Comparison of ENCODE assay signal across 24 cellular contexts in the genomic region with DNA sequence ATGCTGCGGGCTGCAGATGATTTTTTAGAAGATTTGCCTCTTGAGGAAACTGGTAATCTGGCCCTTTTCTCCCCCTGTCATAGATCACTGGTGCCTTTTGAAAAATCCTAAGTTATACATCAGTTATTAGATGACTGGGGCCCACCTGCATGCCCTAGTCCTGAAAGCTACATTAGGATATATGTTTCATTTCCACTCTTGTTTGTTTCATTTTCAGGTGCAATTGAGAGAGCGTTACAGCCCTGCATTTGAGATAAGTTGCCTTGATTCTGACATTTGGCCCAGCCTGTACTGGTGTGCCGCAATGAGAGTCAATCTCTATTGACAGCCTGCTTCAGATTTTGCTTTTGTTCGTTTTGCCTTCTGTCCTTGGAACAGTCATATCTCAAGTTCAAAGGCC.
"Had no signal": no experiment of that assay in that cellular context is flagged by ENCODE, and none has a peak within 500 bp of the region (broad histone marks: within the 10 kb centered on the region; RNA-seq: fewer than 3 reads in every experiment).

No MANE protein-coding gene starts in this region.

- H3K36me3 Mint-ChIP-seq: natural killer cell had no signal

- H3K27me3 ChIP-seq: esophagus squamous epithelium, gastroesophageal sphincter, right atrium auricular region, sigmoid colon, testis, tibial nerve, upper lobe of right lung had no signal

- H3K27ac ChIP-seq: esophagus squamous epithelium, gastroesophageal sphincter, left ventricle myocardium inferior, lower lobe of right lung, right atrium auricular region, sigmoid colon, skin epidermis, testis, tibial nerve, upper lobe of right lung had no signal

- DNase-seq: dermis blood vessel endothelial cell; esophagus squamous epithelium; foreskin fibroblast; glutamatergic neuron; kidney; left cardiac atrium; left ventricle myocardium inferior; lower lobe of right lung; natural killer cell; posterior cingulate gyrus; sigmoid colon; stimulated activated CD4-positive, alpha-beta T cell treated with anti-CD3 and anti-CD28 coated beads, Interleukin-2, amount 100 ng/mL, for 24 hours; stimulated activated CD4-positive, alpha-beta T cell treated with anti-CD3 and anti-CD28 coated beads, Interleukin-4, amount 100 ng/mL, for 4 hours; stimulated activated naive B cell treated with anti-CD40 and anti-IgM and Interleukin-4, amounts not matched to agents 10 μg/mL and 1 μg/mL and 100 μg/mL, for 72 hours; stimulated activated naive CD8-positive, alpha-beta T cell treated with anti-CD3 and anti-CD28 coated beads, Interleukin-15, amount 100 ng/mL, for 72 hours; testis; upper lobe of right lung had no signal

- H3K4me3 ChIP-seq: esophagus squamous epithelium, gastroesophageal sphincter, left ventricle myocardium inferior, lower lobe of right lung, right atrium auricular region, sigmoid colon, skin epidermis, testis, tibial nerve, upper lobe of right lung had no signal

- ATAC-seq: gastroesophageal sphincter; left cardiac atrium; lower lobe of right lung; natural killer cell; stimulated activated naive B cell treated with anti-CD40 and anti-IgM and Interleukin-4, amounts not matched to agents 10 μg/mL and 1 μg/mL and 100 μg/mL, for 72 hours; stimulated activated naive CD8-positive, alpha-beta T cell treated with anti-CD3 and anti-CD28 coated beads, Interleukin-15, amount 100 ng/mL, for 72 hours; upper lobe of right lung had no signal

- H3K27ac Mint-ChIP-seq: memory B cell; mesothelial cell of epicardium; natural killer cell; stimulated activated naive B cell treated with anti-CD40 and anti-IgM and Interleukin-4, amounts not matched to agents 10 μg/mL and 1 μg/mL and 100 μg/mL, for 72 hours; stimulated activated naive CD8-positive, alpha-beta T cell treated with anti-CD3 and anti-CD28 coated beads, Interleukin-15, amount 100 ng/mL, for 72 hours had no signal

- H3K4me1 Mint-ChIP-seq: mesothelial cell of epicardium, neural crest cell had no signal

- H3K27me3 Mint-ChIP-seq: memory B cell; stimulated activated naive B cell treated with anti-CD40 and anti-IgM and Interleukin-4, amounts not matched to agents 10 μg/mL and 1 μg/mL and 100 μg/mL, for 72 hours; stimulated activated naive CD8-positive, alpha-beta T cell treated with anti-CD3 and anti-CD28 coated beads, Interleukin-15, amount 100 ng/mL, for 72 hours had no signal

- H3K4me3 Mint-ChIP-seq: memory B cell; mesothelial cell of epicardium; natural killer cell; neural crest cell; stimulated activated naive B cell treated with anti-CD40 and anti-IgM and Interleukin-4, amounts not matched to agents 10 μg/mL and 1 μg/mL and 100 μg/mL, for 72 hours; stimulated activated naive CD8-positive, alpha-beta T cell treated with anti-CD3 and anti-CD28 coated beads, Interleukin-15, amount 100 ng/mL, for 72 hours had no signal

- H3K36me3 ChIP-seq: esophagus squamous epithelium, lower lobe of right lung, right atrium auricular region, sigmoid colon, upper lobe of right lung had no signal

- H3K9me3 ChIP-seq: lower lobe of right lung, right atrium auricular region, sigmoid colon, testis, tibial nerve, upper lobe of right lung had no signal
